ENCODE assay signal across 7 cellular contexts in genomic region chr11:47526032-47526431, GRCh38. TPM values are rescaled to one million over a fixed set of nuclear protein-coding genes. Genes with fewer than 3 reads are reported as not detected.
DNase-seq lines count a peak whose midpoint lies in the region; ATAC-seq and TF ChIP-seq lines count a peak whose summit lies in the region.
"Not testable (repeated sequence)": the region's sequence is repeated elsewhere in the genome, so short reads cannot be mapped to it uniquely, and the experiment has no call there.

No MANE protein-coding gene starts in this region.

- not testable (repeated sequence) for H3K27ac ChIP-seq in H9 (ENCODE audit: insufficient read length, low read depth, low read length)
- peak overlapping the region; percentile 80 for H3K27ac ChIP-seq in left ventricle myocardium inferior (replicated peaks)

- H3K27ac Mint-ChIP-seq in H9 (peak overlapping the region in 2 of 3 experiments; percentile 73 to 90; a peak in 4 of 7 replicates), T-helper 17 cell (peak overlapping the region; percentile 100), nephron progenitor cell (peak overlapping the region; percentile 97)
- H3K27ac Mint-ChIP-seq in activated naive CD4-positive, alpha-beta T cell treated with anti-CD3 and anti-CD28 coated beads for 36 hours = peak overlapping the region; percentile 72
- peak overlapping the region; percentile 70 for H3K27ac Mint-ChIP-seq in central memory CD8-positive, alpha-beta T cell (ENCODE audit: low read depth)
- peak overlapping the region; percentile 46 for H3K27ac Mint-ChIP-seq in stimulated activated effector memory CD8-positive, alpha-beta T cell treated with anti-CD3 and anti-CD28 coated beads, Interleukin-12 subunit alpha, Interleukin-12 subunit beta, amount 100 ng/mL, for 72 hours

- H4K8ac ChIP-seq in H9 (replicated peaks; ENCODE audit: insufficient read length, low read depth, low read length) = not testable (repeated sequence)

- not testable (repeated sequence) for H3K27me3 ChIP-seq in H9 (ENCODE audit: insufficient read depth, low read length); left ventricle myocardium inferior (ENCODE audit: low read depth)

- H3K36me3 ChIP-seq in left ventricle myocardium inferior = not testable (repeated sequence)

- not testable (repeated sequence) for H2BK20ac ChIP-seq in H9 (ENCODE audit: low read depth, low read length, poor library complexity, severe bottlenecking)

- H4K5ac ChIP-seq in H9 (ENCODE audit: insufficient read length, low read depth, low read length) = not testable (repeated sequence)

- H3K9me3 ChIP-seq in H9 (ENCODE audit: control insufficient read depth, low read depth, low read length); T-helper 17 cell (ENCODE audit: control insufficient read depth, low read length, poor library complexity, severe bottlenecking); left ventricle myocardium inferior (replicated peaks): not testable (repeated sequence)

- CTCF ChIA-PET in activated naive CD4-positive, alpha-beta T cell treated with anti-CD3 and anti-CD28 coated beads for 36 hours (lab: Charles Lee) = not testable (repeated sequence)

- H4K91ac ChIP-seq in H9 (ENCODE audit: insufficient read length, low read depth, low read length) = not testable (repeated sequence)

- DNase-seq in H9; T-helper 17 cell; activated naive CD4-positive, alpha-beta T cell treated with anti-CD3 and anti-CD28 coated beads for 36 hours; central memory CD8-positive, alpha-beta T cell (ENCODE audit: low spot score in 2 of 2); left ventricle myocardium inferior; nephron progenitor cell; stimulated activated effector memory CD8-positive, alpha-beta T cell treated with anti-CD3 and anti-CD28 coated beads, Interleukin-12 subunit alpha, Interleukin-12 subunit beta, amount 100 ng/mL, for 72 hours (ENCODE audit: low spot score in 2 of 2): not testable (repeated sequence)

- not testable (repeated sequence) for H3K4ac ChIP-seq in H9 (ENCODE audit: low read depth, low read length)

- not testable (repeated sequence) for TF ChIP-seq CTCF in H9 (conservative IDR thresholded peaks at IDR 0.05); left ventricle myocardium inferior (IDR thresholded peaks at IDR 0.05; ENCODE audit: borderline replicate concordance); nephron progenitor cell (IDR thresholded peaks at IDR 0.05)

- H3K56ac ChIP-seq in H9 (ENCODE audit: insufficient read length, low read depth, low read length) = not testable (repeated sequence)

- not testable (repeated sequence) for H2BK120ac ChIP-seq in H9 (ENCODE audit: low read depth, low read length, poor library complexity, severe bottlenecking)

- H2BK5ac ChIP-seq in H9 (ENCODE audit: insufficient read length, low read length) = not testable (repeated sequence)

- not testable (repeated sequence) for H3K4me3 ChIP-seq in left ventricle myocardium inferior

- intact Hi-C loops in activated naive CD4-positive, alpha-beta T cell treated with anti-CD3 and anti-CD28 coated beads for 36 hours (cut with micrococcal nuclease); left ventricle myocardium inferior (cut with micrococcal nuclease): not testable (repeated sequence)

- not testable (repeated sequence) for H3K9ac ChIP-seq in H9 (ENCODE audit: extremely low read depth, insufficient read length, low read length)

- ATAC-seq in T-helper 17 cell; central memory CD8-positive, alpha-beta T cell (replicated peaks; ENCODE audit: extremely low read depth, poor library complexity, severe bottlenecking); stimulated activated effector memory CD8-positive, alpha-beta T cell treated with anti-CD3 and anti-CD28 coated beads, Interleukin-12 subunit alpha, Interleukin-12 subunit beta, amount 100 ng/mL, for 72 hours: not testable (repeated sequence)

- H3K79me1 ChIP-seq in H9 (ENCODE audit: insufficient read depth, low read depth, low read length, poor library complexity, severe bottlenecking) = not testable (repeated sequence)

- H3K23me2 ChIP-seq in H9 (ENCODE audit: insufficient read length, low read depth, low read length, poor library complexity, severe bottlenecking) = not testable (repeated sequence)

- no CpG with 5 or more reads among the region's 9 CpGs for WGBS in H9 (ENCODE audit: extremely low coverage, insufficient read length, low lambda C conversion rate)

- not testable (repeated sequence) for H2AFZ ChIP-seq in H9 (ENCODE audit: low read length)

- H3K23ac ChIP-seq in H9 (ENCODE audit: insufficient read length, low read depth, low read length) = not testable (repeated sequence)

- not testable (repeated sequence) for H3K4me3 Mint-ChIP-seq in H9; activated naive CD4-positive, alpha-beta T cell treated with anti-CD3 and anti-CD28 coated beads for 36 hours; nephron progenitor cell; stimulated activated effector memory CD8-positive, alpha-beta T cell treated with anti-CD3 and anti-CD28 coated beads, Interleukin-12 subunit alpha, Interleukin-12 subunit beta, amount 100 ng/mL, for 72 hours
- H3K4me3 Mint-ChIP-seq in T-helper 17 cell = peak overlapping the region; percentile 63
- peak overlapping the region; percentile 54 for H3K4me3 Mint-ChIP-seq in central memory CD8-positive, alpha-beta T cell

- not testable (repeated sequence) for H2BK12ac ChIP-seq in H9 (ENCODE audit: insufficient read length, low read depth, low read length)

- not testable (repeated sequence) for H3T11ph ChIP-seq in H9 (ENCODE audit: low read length)

- H3K4me1 Mint-ChIP-seq in H9 (peaks cover 34 to 38% of the 10 kb centered on the region in 2 experiments), T-helper 17 cell (peaks cover 42% of the 10 kb centered on the region), nephron progenitor cell (peaks cover 46% of the 10 kb centered on the region)
- peaks cover 69% of the 10 kb centered on the region for H3K4me1 Mint-ChIP-seq in activated naive CD4-positive, alpha-beta T cell treated with anti-CD3 and anti-CD28 coated beads for 36 hours (ENCODE audit: low read depth)
- H3K4me1 Mint-ChIP-seq in central memory CD8-positive, alpha-beta T cell = peaks cover 55% of the 10 kb centered on the region
- H3K4me1 Mint-ChIP-seq in stimulated activated effector memory CD8-positive, alpha-beta T cell treated with anti-CD3 and anti-CD28 coated beads, Interleukin-12 subunit alpha, Interleukin-12 subunit beta, amount 100 ng/mL, for 72 hours = peaks cover 54% of the 10 kb centered on the region

- peaks cover 0 to 10% (median 4%) of the 10 kb centered on the region in 3 experiments; a peak in 3 of 7 replicates for H3K36me3 Mint-ChIP-seq in H9 (ENCODE audit: insufficient read depth in 1 of 3, low read depth in 3 of 3)
- not testable (repeated sequence) for H3K36me3 Mint-ChIP-seq in T-helper 17 cell (ENCODE audit: low read depth); activated naive CD4-positive, alpha-beta T cell treated with anti-CD3 and anti-CD28 coated beads for 36 hours (ENCODE audit: low read depth); nephron progenitor cell (ENCODE audit: low read depth)
- peaks cover 17% of the 10 kb centered on the region for H3K36me3 Mint-ChIP-seq in central memory CD8-positive, alpha-beta T cell (ENCODE audit: insufficient read depth)
- peaks cover 16% of the 10 kb centered on the region for H3K36me3 Mint-ChIP-seq in stimulated activated effector memory CD8-positive, alpha-beta T cell treated with anti-CD3 and anti-CD28 coated beads, Interleukin-12 subunit alpha, Interleukin-12 subunit beta, amount 100 ng/mL, for 72 hours

- not testable (repeated sequence) for H3K9me3 Mint-ChIP-seq in H9; activated naive CD4-positive, alpha-beta T cell treated with anti-CD3 and anti-CD28 coated beads for 36 hours; central memory CD8-positive, alpha-beta T cell; nephron progenitor cell; stimulated activated effector memory CD8-positive, alpha-beta T cell treated with anti-CD3 and anti-CD28 coated beads, Interleukin-12 subunit alpha, Interleukin-12 subunit beta, amount 100 ng/mL, for 72 hours

- not testable (repeated sequence) for H3K27me3 Mint-ChIP-seq in H9 (ENCODE audit: low read depth); T-helper 17 cell; activated naive CD4-positive, alpha-beta T cell treated with anti-CD3 and anti-CD28 coated beads for 36 hours (ENCODE audit: low read depth); central memory CD8-positive, alpha-beta T cell; nephron progenitor cell (ENCODE audit: low read depth, poor library complexity)

- H3K18ac ChIP-seq in H9 (ENCODE audit: insufficient read length, low read depth, low read length) = not testable (repeated sequence)

- H3K4me1 ChIP-seq in H9 (ENCODE audit: insufficient read depth, low read length) (peaks cover 12% of the 10 kb centered on the region; the same call in 1 of the 2 replicates), left ventricle myocardium inferior (peaks cover 60% of the 10 kb centered on the region)

- not testable (repeated sequence) for H2BK15ac ChIP-seq in H9 (ENCODE audit: low read depth, low read length)

- H4K20me1 ChIP-seq in H9 (ENCODE audit: control insufficient read depth, insufficient read depth, insufficient read length) = not testable (repeated sequence)

- not testable (repeated sequence) for H3K4me2 ChIP-seq in H9 (ENCODE audit: insufficient read depth, insufficient read length, low read length)

- H3K14ac ChIP-seq in H9 (ENCODE audit: insufficient read depth, low read length) = not testable (repeated sequence)

- H3K79me2 ChIP-seq in H9 (ENCODE audit: insufficient read depth, low read length) = peaks cover 62% of the 10 kb centered on the region; the same call in 1 of the 2 replicates

- H2AK5ac ChIP-seq in H9 (ENCODE audit: insufficient read length, low read length) = not testable (repeated sequence)

RNA-seq across cellular contexts. Expression of gene CELF1, which starts 26.9 kb away (rescaled TPM):
- total RNA-seq in H9 (2021) (211 and 217 TPM in 2 replicates), T-helper 17 cell (100 to 1,000 TPM; 113 to 127 TPM), left ventricle myocardium inferior (88.6 TPM)
- 100 to 1,000 TPM; 104 to 105 TPM for total RNA-seq in activated naive CD4-positive, alpha-beta T cell treated with anti-CD3 and anti-CD28 coated beads for 36 hours

RNA-seq across cellular contexts. Expression of gene PTPMT1, which starts 39.4 kb away (rescaled TPM):
- total RNA-seq in H9 (2021) (66.0 and 72.9 TPM in 2 replicates), T-helper 17 cell (10 to 100 TPM; 19.2 to 23.8 TPM), left ventricle myocardium inferior (23.6 TPM)
- total RNA-seq in activated naive CD4-positive, alpha-beta T cell treated with anti-CD3 and anti-CD28 coated beads for 36 hours = 10 to 100 TPM; 46.9 to 49.2 TPM

RNA-seq across cellular contexts. Expression of gene KBTBD4, which starts 52.7 kb away (rescaled TPM):
- total RNA-seq in H9 (2021) (15.2 and 15.9 TPM in 2 replicates), T-helper 17 cell (10 to 100 TPM; 20.0 to 23.7 TPM), left ventricle myocardium inferior (14.2 TPM)
- 10 to 100 TPM; 13.8 to 15.4 TPM for total RNA-seq in activated naive CD4-positive, alpha-beta T cell treated with anti-CD3 and anti-CD28 coated beads for 36 hours

RNA-seq across cellular contexts. Expression of gene NDUFS3, which starts 52.8 kb away (rescaled TPM):
- 130 and 144 TPM in 2 replicates for total RNA-seq in H9 (2021)
- total RNA-seq in T-helper 17 cell = 10 to 100 TPM; 90.6 to 92.4 TPM
- total RNA-seq in activated naive CD4-positive, alpha-beta T cell treated with anti-CD3 and anti-CD28 coated beads for 36 hours = 100 to 1,000 TPM; 123 to 124 TPM
- 296 TPM for total RNA-seq in left ventricle myocardium inferior

Comparison
In these comparisons a context has a peak if more than half of its experiments do, and no peak if none do; other contexts are left out.
1. H3K27ac Mint-ChIP-seq: peak in every context shown above with its lines; median percentile 100 in T-helper 17 cell; 97 in nephron progenitor cell; 82 in H9; 72 in activated naive CD4-positive, alpha-beta T cell treated with anti-CD3 and anti-CD28 coated beads for 36 hours; 70 in central memory CD8-positive, alpha-beta T cell; 46 in stimulated activated effector memory CD8-positive, alpha-beta T cell treated with anti-CD3 and anti-CD28 coated beads, Interleukin-12 subunit alpha, Interleukin-12 subunit beta, amount 100 ng/mL, for 72 hours.